In genomic region chr16:78200623-78201096, GRCh38 we compare ENCODE assay signal across 1 cellular context.
TF ChIP-seq lines count a peak whose summit lies in the region.

No MANE protein-coding gene starts in this region.

TF ChIP-seq in HepG2, 621 proteins besides CTCF, POLR2A, EP300 and RAD21 (continued from another document and continues in another):
- TF ChIP-seq BCLAF1 (IDR thresholded peaks at IDR 0.05) (no peak), HCFC1 (IDR thresholded peaks at IDR 0.05; ENCODE audit: low read depth, low read length) (no peak), PCBP2 (optimal IDR thresholded peaks at IDR 0.05; ENCODE audit: low read depth, low read length, poor library complexity, severe bottlenecking) (no peak), CEBPB (IDR thresholded peaks at IDR 0.05; ENCODE audit: borderline replicate concordance, low read depth, low read length) (no peak), CBX2 (IDR thresholded peaks at IDR 0.05; ENCODE audit: low read depth, low read length) (no peak), CBX2 (CRISPR knock-in tag; IDR thresholded peaks at IDR 0.05; ENCODE audit: low read depth) (no peak), BHLHE40 (IDR thresholded peaks at IDR 0.05; ENCODE audit: low read length) (peak; percentile 22; the same call in 1 of the 2 replicates), ELK4 (CRISPR knock-in tag; IDR thresholded peaks at IDR 0.05; ENCODE audit: borderline replicate concordance) (no peak), CERS6 (CRISPR knock-in tag; IDR thresholded peaks at IDR 0.05) (no peak), ZNF264 (CRISPR knock-in tag; IDR thresholded peaks at IDR 0.05) (0 out of 2 replicates have a peak, but pooled peaks have one; percentile 30), REST (IDR thresholded peaks at IDR 0.05; ENCODE audit: borderline replicate concordance in 1 of 2, low read depth in 1 of 2, low read length in 2 of 2) (no peak), ZFYVE20 (CRISPR knock-in tag; IDR thresholded peaks at IDR 0.05; ENCODE audit: borderline replicate concordance, low read depth) (no peak), ZNF891 (CRISPR knock-in tag; IDR thresholded peaks at IDR 0.05) (no peak), ZNF446 (CRISPR knock-in tag; IDR thresholded peaks at IDR 0.05) (no peak), ZNF574 (CRISPR knock-in tag; IDR thresholded peaks at IDR 0.05) (no peak), ZSCAN31 (CRISPR knock-in tag; IDR thresholded peaks at IDR 0.05; ENCODE audit: low read depth) (no peak), ZNF501 (CRISPR knock-in tag; IDR thresholded peaks at IDR 0.05) (peak; percentile 58; the same call in 1 of the 2 replicates), NAIF1 (CRISPR knock-in tag; IDR thresholded peaks at IDR 0.05; ENCODE audit: borderline replicate concordance) (no peak), BRCA1 (CRISPR knock-in tag; IDR thresholded peaks at IDR 0.05) (no peak), TAF1 (CRISPR knock-in tag; IDR thresholded peaks at IDR 0.05) (no peak), ZNF780A (CRISPR knock-in tag; IDR thresholded peaks at IDR 0.05) (no peak), ZNF746 (CRISPR knock-in tag; IDR thresholded peaks at IDR 0.05) (no peak), AGO2 (optimal IDR thresholded peaks at IDR 0.05; ENCODE audit: low read depth, low read length) (no peak), NCOA5 (CRISPR knock-in tag; IDR thresholded peaks at IDR 0.05) (no peak), ZNF781 (CRISPR knock-in tag; IDR thresholded peaks at IDR 0.05; ENCODE audit: borderline replicate concordance, not compliant biosample characterization) (no peak), ZNF777 (CRISPR knock-in tag; IDR thresholded peaks at IDR 0.05) (no peak), FOXK2 (IDR thresholded peaks at IDR 0.05) (no peak), JDP2 (CRISPR knock-in tag; IDR thresholded peaks at IDR 0.05; ENCODE audit: borderline replicate concordance) (no peak), ZBTB40 (IDR thresholded peaks at IDR 0.05) (no peak), ZBTB40 (CRISPR knock-in tag; IDR thresholded peaks at IDR 0.05) (no peak), EHMT2 (IDR thresholded peaks at IDR 0.05; ENCODE audit: borderline replicate concordance, low read depth, low read length) (no peak), SNAPC5 (CRISPR knock-in tag; IDR thresholded peaks at IDR 0.05; ENCODE audit: borderline replicate concordance) (0 out of 2 replicates have a peak, but pooled peaks have one; percentile 29), ZNF740 (CRISPR knock-in tag; IDR thresholded peaks at IDR 0.05) (no peak), MLXIP (CRISPR knock-in tag; IDR thresholded peaks at IDR 0.05; ENCODE audit: borderline replicate concordance) (no peak)
